In the genomic region with DNA sequence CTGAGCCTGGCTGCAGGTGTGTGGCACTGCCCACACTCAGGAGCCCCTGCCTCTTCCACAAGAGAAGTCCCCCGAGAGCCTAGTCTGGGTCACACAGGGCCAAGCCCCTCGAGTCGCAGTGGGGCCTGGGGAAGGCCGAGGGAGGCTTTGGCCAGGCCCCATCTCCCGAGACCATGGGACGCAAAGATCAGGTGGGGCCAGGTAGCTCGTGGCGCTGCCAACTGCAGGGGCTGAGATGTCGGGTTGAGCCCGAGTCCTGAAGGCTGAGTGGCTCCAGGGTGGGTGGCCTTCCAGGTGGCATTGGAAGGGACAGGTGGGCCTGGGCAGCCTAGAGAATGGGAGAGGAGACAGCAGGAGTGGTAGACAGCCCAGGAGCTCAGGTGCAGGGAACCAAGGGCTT, we compare ENCODE assay signal across 1 cellular context.
TF ChIP-seq lines count a peak whose summit lies in the region.

No MANE protein-coding gene starts in this region.

TF ChIP-seq in HepG2, 621 proteins besides CTCF, POLR2A, EP300 and RAD21:
- TF ChIP-seq ZNF230 (CRISPR knock-in tag; IDR thresholded peaks at IDR 0.05) (no peak), AGO2 (optimal IDR thresholded peaks at IDR 0.05; ENCODE audit: low read depth, low read length) (peak; percentile 34), FOXK1 (CRISPR knock-in tag; IDR thresholded peaks at IDR 0.05; ENCODE audit: borderline replicate concordance, low read depth) (no peak), ZNF710 (CRISPR knock-in tag; IDR thresholded peaks at IDR 0.05; ENCODE audit: borderline replicate concordance) (no peak), IRF9 (CRISPR knock-in tag; IDR thresholded peaks at IDR 0.05; ENCODE audit: borderline replicate concordance) (no peak)
- TF ChIP-seq, protein P1, sequence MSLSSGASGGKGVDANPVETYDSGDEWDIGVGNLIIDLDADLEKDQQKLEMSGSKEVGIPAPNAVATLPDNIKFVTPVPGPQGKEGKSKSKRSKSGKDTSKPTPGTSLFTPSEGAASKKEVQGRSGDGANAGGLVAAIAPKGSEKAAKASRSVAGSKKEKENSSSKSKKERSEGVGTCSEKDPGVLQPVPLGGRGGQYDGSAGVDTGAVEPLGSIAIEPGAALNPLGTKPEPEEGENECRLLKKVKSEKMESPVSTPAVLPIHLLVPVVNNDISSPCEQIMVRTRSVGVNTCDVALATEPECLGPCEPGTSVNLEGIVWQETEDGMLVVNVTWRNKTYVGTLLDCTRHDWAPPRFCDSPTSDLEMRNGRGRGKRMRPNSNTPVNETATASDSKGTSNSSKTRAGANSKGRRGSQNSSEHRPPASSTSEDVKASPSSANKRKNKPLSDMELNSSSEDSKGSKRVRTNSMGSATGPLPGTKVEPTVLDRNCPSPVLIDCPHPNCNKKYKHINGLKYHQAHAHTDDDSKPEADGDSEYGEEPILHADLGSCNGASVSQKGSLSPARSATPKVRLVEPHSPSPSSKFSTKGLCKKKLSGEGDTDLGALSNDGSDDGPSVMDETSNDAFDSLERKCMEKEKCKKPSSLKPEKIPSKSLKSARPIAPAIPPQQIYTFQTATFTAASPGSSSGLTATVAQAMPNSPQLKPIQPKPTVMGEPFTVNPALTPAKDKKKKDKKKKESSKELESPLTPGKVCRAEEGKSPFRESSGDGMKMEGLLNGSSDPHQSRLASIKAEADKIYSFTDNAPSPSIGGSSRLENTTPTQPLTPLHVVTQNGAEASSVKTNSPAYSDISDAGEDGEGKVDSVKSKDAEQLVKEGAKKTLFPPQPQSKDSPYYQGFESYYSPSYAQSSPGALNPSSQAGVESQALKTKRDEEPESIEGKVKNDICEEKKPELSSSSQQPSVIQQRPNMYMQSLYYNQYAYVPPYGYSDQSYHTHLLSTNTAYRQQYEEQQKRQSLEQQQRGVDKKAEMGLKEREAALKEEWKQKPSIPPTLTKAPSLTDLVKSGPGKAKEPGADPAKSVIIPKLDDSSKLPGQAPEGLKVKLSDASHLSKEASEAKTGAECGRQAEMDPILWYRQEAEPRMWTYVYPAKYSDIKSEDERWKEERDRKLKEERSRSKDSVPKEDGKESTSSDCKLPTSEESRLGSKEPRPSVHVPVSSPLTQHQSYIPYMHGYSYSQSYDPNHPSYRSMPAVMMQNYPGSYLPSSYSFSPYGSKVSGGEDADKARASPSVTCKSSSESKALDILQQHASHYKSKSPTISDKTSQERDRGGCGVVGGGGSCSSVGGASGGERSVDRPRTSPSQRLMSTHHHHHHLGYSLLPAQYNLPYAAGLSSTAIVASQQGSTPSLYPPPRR (CRISPR knock-in tag; IDR thresholded peaks at IDR 0.05; ENCODE audit: borderline replicate concordance): no peak
